Comparison of ENCODE assay signal across 18 cellular contexts in genomic region chr12:88868062-88868461, GRCh38.
DNase-seq lines count a peak whose midpoint lies in the region; ATAC-seq and TF ChIP-seq lines count a peak whose summit lies in the region.
"Had no signal": no experiment of that assay in that cellular context is flagged by ENCODE, and none has a peak within 500 bp of the region (broad histone marks: within the 10 kb centered on the region; RNA-seq: fewer than 3 reads in every experiment).

No MANE protein-coding gene starts in this region.

- H3K4me2 ChIP-seq in MM.1S (ENCODE audit: low read depth, low read length), result no peak overlapping the region

- no peaks in the 10 kb centered on the region for H3K79me2 ChIP-seq in MM.1S (ENCODE audit: low read length)

- H3K4me3 ChIP-seq in fibroblast of pulmonary artery (replicated peaks; ENCODE audit: low read depth, low read length) (no peak overlapping the region), MM.1S (ENCODE audit: low read length) (no peak overlapping the region), stomach (no peak overlapping the region)
- H3K4me3 ChIP-seq: SK-N-MC had no signal

- H3K9me2 ChIP-seq in MM.1S (replicated peaks; ENCODE audit: insufficient read depth, low read length), result no peaks in the 10 kb centered on the region

- H3K4me1 ChIP-seq in MM.1S (ENCODE audit: low read length) (peaks cover 16% of the 10 kb centered on the region), stomach (no peaks in the 10 kb centered on the region)

- no peak overlapping the region for H3K9ac ChIP-seq in MM.1S (ENCODE audit: low read length)

- no peak overlapping the region for H2AFZ ChIP-seq in MM.1S (ENCODE audit: low read length)

- no peak for TF ChIP-seq EP300 in stomach (IDR thresholded peaks at IDR 0.05)

- H4K20me1 ChIP-seq in MM.1S (ENCODE audit: insufficient read depth, low read length), result no peaks in the 10 kb centered on the region

- H3K27ac ChIP-seq in MM.1S (ENCODE audit: low read length) (no peak overlapping the region), stomach (no peak overlapping the region)
- H3K27ac ChIP-seq: 22Rv1, SK-N-MC had no signal

- ATAC-seq in HG02571 (IDR thresholded peaks at IDR 0.05; ENCODE audit: unreplicated experiment), result no peak
- ATAC-seq: Panc1 had no signal

- H3K9me3 ChIP-seq in MM.1S (replicated peaks; ENCODE audit: insufficient read depth, low read length) (no peaks in the 10 kb centered on the region), stomach (no peaks in the 10 kb centered on the region)

- intact Hi-C loops in stomach (cut with DNase I; ENCODE audit: low total_unique reads), result no loop called here

- H3K36me3 ChIP-seq in MM.1S (replicated peaks; ENCODE audit: insufficient read depth, low read length), result no peaks in the 10 kb centered on the region
- no peaks in the 10 kb centered on the region for H3K36me3 ChIP-seq in stomach

- TF ChIP-seq CTCF in fibroblast of pulmonary artery (IDR thresholded peaks at IDR 0.05; ENCODE audit: low read length, missing control alignments) (no peak), MM.1S (IDR thresholded peaks at IDR 0.05; ENCODE audit: low read length) (no peak), stomach (IDR thresholded peaks at IDR 0.05) (no peak)

- H3F3A ChIP-seq in MM.1S (ENCODE audit: insufficient read depth, low read length), result no peaks in the 10 kb centered on the region

- H3K27me3 ChIP-seq in MM.1S (replicated peaks; ENCODE audit: insufficient read depth, low read length) (no peaks in the 10 kb centered on the region), stomach (no peaks in the 10 kb centered on the region)

- DNase-seq in DMS 273 (lab: John Stamatoyannopoulos, UW; ENCODE audit: unreplicated experiment), result peak; percentile 27
- no peak for DNase-seq in DMS 273 treated with DMSO at 0.1 percent for 48 hours (lab: John Stamatoyannopoulos, UW)
- DNase-seq in D341Med (ENCODE audit: low spot score), result peak; percentile 26
- peak; percentile 37 for DNase-seq in NCI-H524 treated with DMSO at 0.1 percent for 48 hours (lab: John Stamatoyannopoulos, UW)
- peak; percentile 33 for DNase-seq in fibroblast of pulmonary artery (ENCODE audit: low read depth)
- DNase-seq in MM.1S, result no peak
- no peak for DNase-seq in stomach
- DNase-seq: DMS153, GDM1, H9, NCI-H1105, NCI-H1694, NCI-H2081 treated with DMSO at 0.1 percent for 48 hours, NCI-H526 had no signal

- no peak for TF ChIP-seq POLR2A in stomach (IDR thresholded peaks at IDR 0.05)

Comparison
In these comparisons a context has a peak if more than half of its experiments do, and no peak if none do; other contexts are left out.
1. DNase-seq: peak in DMS 273 (single experiment), D341Med (single experiment), NCI-H524 treated with DMSO at 0.1 percent for 48 hours (single experiment) and fibroblast of pulmonary artery (single experiment); none in DMS 273 treated with DMSO at 0.1 percent for 48 hours (single experiment), MM.1S (single experiment) and stomach (single experiment).